ENCODE assay signal across 25 cellular contexts in genomic region chr1:20728371-20729154, GRCh38. TPM values are rescaled to one million over a fixed set of nuclear protein-coding genes. Genes with fewer than 3 reads are reported as not detected.
A peak's percentile ranks its signal among the peaks of the same experiment; 100 is the strongest.
DNase-seq lines count a peak whose midpoint lies in the region; ATAC-seq and TF ChIP-seq lines count a peak whose summit lies in the region.
"Had no signal": no experiment of that assay in that cellular context is flagged by ENCODE, and none has a peak within 500 bp of the region (broad histone marks: within the 10 kb centered on the region; RNA-seq: fewer than 3 reads in every experiment).

No MANE protein-coding gene starts in this region.

- H3K36me3 ChIP-seq in right lobe of liver (no peaks in the 10 kb centered on the region), upper lobe of right lung (no peaks in the 10 kb centered on the region)
- H3K36me3 ChIP-seq: breast epithelium, gastrocnemius medialis, lower lobe of right lung, prostate gland, tibial nerve had no signal

- peaks cover 21% of the 10 kb centered on the region for H3K36me3 Mint-ChIP-seq in Calu3 (ENCODE audit: insufficient read depth, unreplicated experiment)
- H3K36me3 Mint-ChIP-seq: stimulated activated memory B cell treated with anti-CD40 and anti-IgM and Interleukin-4, amounts not matched to agents 10 μg/mL and 1 μg/mL and 100 μg/mL, for 72 hours had no signal

- H3K27me3 Mint-ChIP-seq in Calu3 (ENCODE audit: unreplicated experiment): peaks cover 27% of the 10 kb centered on the region

- intact Hi-C loops in right lobe of liver (cut with DNase I) (no loop called here), upper lobe of right lung (cut with DNase I) (no loop called here), Calu3 (cut with micrococcal nuclease; ENCODE audit: unreplicated experiment) (no loop called here)

- no peak overlapping the region for H3K27ac Mint-ChIP-seq in Calu3 (ENCODE audit: unreplicated experiment)
- H3K27ac Mint-ChIP-seq: activated CD4-positive, alpha-beta T cell treated with anti-CD3 and anti-CD28 coated beads for 36 hours; HFFc6; stimulated activated memory B cell treated with anti-CD40 and anti-IgM and Interleukin-4, amounts not matched to agents 10 μg/mL and 1 μg/mL and 100 μg/mL, for 72 hours had no signal

- H3K4me1 ChIP-seq in right lobe of liver: peaks cover 0 to 16% (median 6%) of the 10 kb centered on the region in 4 donors
- H3K4me1 ChIP-seq in upper lobe of right lung: peaks cover 15% of the 10 kb centered on the region
- H3K4me1 ChIP-seq: prostate gland had no signal

- H3K27me3 ChIP-seq in right lobe of liver (no peaks in the 10 kb centered on the region), upper lobe of right lung (peaks cover 20% of the 10 kb centered on the region)

- no peak for TF ChIP-seq POLR2A in right lobe of liver (IDR thresholded peaks at IDR 0.05)

- H3K27ac ChIP-seq in RWPE1 (peak overlapping the region; percentile 98), right lobe of liver (no peak overlapping the region), upper lobe of right lung (no peak overlapping the region)
- H3K27ac ChIP-seq: breast epithelium, gastrocnemius medialis, lower lobe of right lung, prostate gland, tibial nerve had no signal

- 66% methylated on average over 4 of the region's 9 CpGs for WGBS in right lobe of liver (ENCODE audit: insufficient coverage, low coverage, low lambda C conversion rate, missing lambda C conversion rate)

- ATAC-seq in right lobe of liver (no peak), upper lobe of right lung (no peak), HG02938 (IDR thresholded peaks at IDR 0.05; ENCODE audit: unreplicated experiment) (no peak)
- ATAC-seq: activated CD4-positive, alpha-beta T cell treated with anti-CD3 and anti-CD28 coated beads for 36 hours; gastrocnemius medialis; lower lobe of right lung; PC-3; stimulated activated memory B cell treated with anti-CD40 and anti-IgM and Interleukin-4, amounts not matched to agents 10 μg/mL and 1 μg/mL and 100 μg/mL, for 72 hours had no signal

- BruUV-seq in Calu3 (replicated peaks; lab: Mats Ljungman, UMichigan): no TSS peak

- H3K9me3 Mint-ChIP-seq in Calu3 (ENCODE audit: low read depth, unreplicated experiment): no peaks in the 10 kb centered on the region
- H3K9me3 Mint-ChIP-seq: stimulated activated memory B cell treated with anti-CD40 and anti-IgM and Interleukin-4, amounts not matched to agents 10 μg/mL and 1 μg/mL and 100 μg/mL, for 72 hours had no signal

- no peak overlapping the region for H3K4me3 Mint-ChIP-seq in Calu3 (ENCODE audit: low read depth, unreplicated experiment)
- H3K4me3 Mint-ChIP-seq: activated CD4-positive, alpha-beta T cell treated with anti-CD3 and anti-CD28 coated beads for 36 hours; CD4-positive, alpha-beta memory T cell; HFFc6; stimulated activated memory B cell treated with anti-CD40 and anti-IgM and Interleukin-4, amounts not matched to agents 10 μg/mL and 1 μg/mL and 100 μg/mL, for 72 hours had no signal

- peak; percentile 55 for DNase-seq in activated effector memory CD4-positive, alpha-beta T cell treated with anti-CD3 and anti-CD28 coated beads, Interleukin-2, amount 50 U/mL, for 16 hours
- no peak for DNase-seq in activated effector memory CD4-positive, alpha-beta T cell treated with Interleukin-2 at 50 U/mL for 16 hours
- DNase-seq in RWPE1 (ENCODE audit: low spot score) (no peak), right lobe of liver (peak in 2 of 3 donors; percentile 25 to 30), upper lobe of right lung (peak; percentile 58), Calu3 (no peak)
- no peak for DNase-seq in stimulated activated CD4-positive, alpha-beta T cell treated with anti-CD3 and anti-CD28 coated beads, Interleukin-4, amount 100 ng/mL, for 4 hours
- DNase-seq: ACHN; activated CD4-positive, alpha-beta T cell treated with anti-CD3 and anti-CD28 coated beads for 36 hours; activated T-cell treated with anti-CD3 and anti-CD28 coated beads, Interleukin-2, amount 50 U/mL, for 1 hour; CD4-positive, alpha-beta memory T cell; EL; gastrocnemius medialis; HFFc6; lower lobe of right lung; NCI-H2029 treated with DMSO at 0.1 percent for 48 hours; NCI-H524 treated with DMSO at 0.1 percent for 48 hours; PC-3; T-helper 9 cell had no signal

- POLR2A ChIA-PET in RWPE1 (lab: Yijun Ruan, JAX; ENCODE audit: low non-redundant PET): no interaction called here

- no peaks in the 10 kb centered on the region for H3K9me3 ChIP-seq in right lobe of liver
- H3K9me3 ChIP-seq in upper lobe of right lung: no peaks in the 10 kb centered on the region
- H3K9me3 ChIP-seq: breast epithelium, gastrocnemius medialis, lower lobe of right lung, prostate gland, tibial nerve had no signal

- H3K4me3 ChIP-seq in right lobe of liver (no peak overlapping the region), upper lobe of right lung (no peak overlapping the region)
- H3K4me3 ChIP-seq: breast epithelium, gastrocnemius medialis, lower lobe of right lung, prostate gland, tibial nerve had no signal

- TF ChIP-seq CTCF in RWPE1 (conservative IDR thresholded peaks at IDR 0.05; ENCODE audit: low read depth): no peak
- no peak for TF ChIP-seq CTCF in right lobe of liver (IDR thresholded peaks at IDR 0.05)
- TF ChIP-seq CTCF in upper lobe of right lung (IDR thresholded peaks at IDR 0.05): no peak
- no peak for TF ChIP-seq CTCF in Calu3 (IDR thresholded peaks at IDR 0.05; ENCODE audit: unreplicated experiment)

- CTCF ChIA-PET in RWPE1 (lab: Yijun Ruan, JAX): no interaction called here
- CTCF ChIA-PET in Calu3 (lab: Charles Lee): interaction anchor here (1.0 kb wide), 1 partner anchor 32 kb away, joined by 5 read pairs; no protein-coding TSS in a partner anchor

- peaks cover 6% of the 10 kb centered on the region for H3K4me1 Mint-ChIP-seq in Calu3 (ENCODE audit: low read depth, unreplicated experiment)

RNA-seq across cellular contexts. Expression of gene SH2D5, which starts 3.9 kb away (rescaled TPM):
- 1 to 10 TPM in 2 of 6 experiments, under 1 TPM in 1, not detected in 3; 0.80 to 1.8 (median 1.4) TPM for total RNA-seq in right lobe of liver
- total RNA-seq in upper lobe of right lung: 0.52 TPM
- 2.7 and 3.8 TPM in 2 replicates for total RNA-seq in Calu3 (2022)
- total RNA-seq: lower lobe of right lung, tibial nerve had no signal

RNA-seq across cellular contexts. Expression of gene KIF17, which starts 10.8 kb away (rescaled TPM):
- 1 to 10 TPM; 1.0 to 3.2 (median 1.3) TPM for total RNA-seq in right lobe of liver
- total RNA-seq in upper lobe of right lung: 4.6 TPM
- total RNA-seq in Calu3 (2022): not detected in 2 replicates
- total RNA-seq: CD4-positive, alpha-beta memory T cell; SK-MEL-5 had no signal

RNA-seq across cellular contexts. Expression of gene HP1BP3, which starts 58.5 kb away (rescaled TPM):
- 10 to 100 TPM; 60.6 to 84.6 (median 70.7) TPM for total RNA-seq in right lobe of liver
- total RNA-seq in upper lobe of right lung: 249 TPM
- total RNA-seq in Calu3 (2022): 229 and 247 TPM in 2 replicates

Comparison
In these comparisons a context has a peak if more than half of its experiments do, and no peak if none do; other contexts are left out.
1. DNase-seq: peak in activated effector memory CD4-positive, alpha-beta T cell treated with anti-CD3 and anti-CD28 coated beads, Interleukin-2, amount 50 U/mL, for 16 hours (single experiment), right lobe of liver (2 of 3) and upper lobe of right lung (single experiment); none in activated effector memory CD4-positive, alpha-beta T cell treated with Interleukin-2 at 50 U/mL for 16 hours (single experiment), RWPE1 (single experiment), stimulated activated CD4-positive, alpha-beta T cell treated with anti-CD3 and anti-CD28 coated beads, Interleukin-4, amount 100 ng/mL, for 4 hours (0 of 2) and Calu3 (single experiment).